17 cellular contexts compared by ENCODE assay signal in genomic region chr4:188016754-188017153, GRCh38. TPM values are rescaled to one million over a fixed set of nuclear protein-coding genes. Genes with fewer than 3 reads are reported as not detected.
DNase-seq lines count a peak whose midpoint lies in the region; TF ChIP-seq lines count a peak whose summit lies in the region.
"Had no signal": no experiment of that assay in that cellular context is flagged by ENCODE, and none has a peak within 500 bp of the region (broad histone marks: within the 10 kb centered on the region; RNA-seq: fewer than 3 reads in every experiment).

No MANE protein-coding gene starts in this region.

- H2BK15ac ChIP-seq in H9 (ENCODE audit: low read depth, low read length) (no peak overlapping the region), neuronal stem cell (ENCODE audit: low read length) (no peak overlapping the region)

- no peak overlapping the region for H4K8ac ChIP-seq in H9 (replicated peaks; ENCODE audit: insufficient read length, low read depth, low read length)
- H4K8ac ChIP-seq in neuronal stem cell (ENCODE audit: low read depth, low read length) = no peak overlapping the region

- no peak overlapping the region for H3K14ac ChIP-seq in H9 (ENCODE audit: insufficient read depth, low read length)
- no peak overlapping the region for H3K14ac ChIP-seq in neuronal stem cell (ENCODE audit: low read length)

- H3K4me3 Mint-ChIP-seq in H9 = peak overlapping the region in 1 of 2 experiments; percentile 3; a peak in 3 of 5 replicates

- H2BK12ac ChIP-seq in H9 (ENCODE audit: insufficient read length, low read depth, low read length) = no peak overlapping the region
- no peak overlapping the region for H2BK12ac ChIP-seq in neuronal stem cell (ENCODE audit: low read length)

- no peak overlapping the region for H3K18ac ChIP-seq in H9 (ENCODE audit: insufficient read length, low read depth, low read length)
- H3K18ac ChIP-seq in neuronal stem cell (ENCODE audit: low read length) = peak overlapping the region; percentile 35

- no peak overlapping the region for H3K27ac ChIP-seq in H9 (ENCODE audit: insufficient read length, low read depth, low read length)
- no peak overlapping the region for H3K27ac ChIP-seq in neuronal stem cell (replicated peaks; ENCODE audit: low read length)
- H3K27ac ChIP-seq in A673 (ENCODE audit: low read depth, low read length, poor library complexity, severe bottlenecking) = no peak overlapping the region

- no peaks in the 10 kb centered on the region; the same call in 1 of the 2 replicates for H3K4me1 ChIP-seq in H9 (ENCODE audit: insufficient read depth, low read length)
- peaks cover 0 to 3% of the 10 kb centered on the region in 2 donors for H3K4me1 ChIP-seq in neuronal stem cell (ENCODE audit: control insufficient read depth in 2 of 2, insufficient read depth in 1 of 2, low read depth in 1 of 2, low read length in 2 of 2)
- H3K4me1 ChIP-seq in A673 (ENCODE audit: insufficient read depth, low read length, poor library complexity, severe bottlenecking) = peaks cover 11% of the 10 kb centered on the region

- H3K9ac ChIP-seq in H9 (ENCODE audit: extremely low read depth, insufficient read length, low read length) (no peak overlapping the region), neuronal stem cell (ENCODE audit: low read depth, low read length, poor library complexity) (no peak overlapping the region)

- H2BK120ac ChIP-seq in H9 (ENCODE audit: low read depth, low read length, poor library complexity, severe bottlenecking) (no peak overlapping the region), neuronal stem cell (ENCODE audit: low read depth, low read length) (no peak overlapping the region)

- H3K36me3 ChIP-seq in neuronal stem cell (replicated peaks in 1 of 2; ENCODE audit: control insufficient read depth in 2 of 2, insufficient read depth in 2 of 2, low read length in 2 of 2) = no peaks in the 10 kb centered on the region
- H3K36me3 ChIP-seq in A673 (ENCODE audit: insufficient read depth, low read length, poor library complexity, severe bottlenecking) = no peaks in the 10 kb centered on the region

- H3K9me3 ChIP-seq in H9 (ENCODE audit: control insufficient read depth, low read depth, low read length) (no peaks in the 10 kb centered on the region), neuronal stem cell (replicated peaks in 1 of 2; ENCODE audit: control insufficient read depth in 2 of 2, insufficient read depth in 1 of 2, low read depth in 1 of 2, low read length in 2 of 2) (no peaks in the 10 kb centered on the region), A673 (ENCODE audit: low read depth, low read length, poor library complexity, severe bottlenecking) (no peaks in the 10 kb centered on the region)

- no peak overlapping the region for H3K56ac ChIP-seq in H9 (ENCODE audit: insufficient read length, low read depth, low read length)

- peak overlapping the region; percentile 3 to 29 (median 15); a peak in 6 of 7 replicates for H3K27ac Mint-ChIP-seq in H9

- CTCF ChIA-PET in A673 (lab: Charles Lee) = no interaction called here

- peaks cover 40 to 43% of the 10 kb centered on the region in 2 experiments for H3K4me1 Mint-ChIP-seq in H9

- no peaks in the 10 kb centered on the region for H3K23me2 ChIP-seq in H9 (ENCODE audit: insufficient read length, low read depth, low read length, poor library complexity, severe bottlenecking)

- H2BK5ac ChIP-seq in H9 (ENCODE audit: insufficient read length, low read length) = no peak overlapping the region
- H2BK5ac ChIP-seq in neuronal stem cell (ENCODE audit: low read length) = no peak overlapping the region

- no peaks in the 10 kb centered on the region for H3K79me2 ChIP-seq in H9 (ENCODE audit: insufficient read depth, low read length)

- H3K23ac ChIP-seq in H9 (ENCODE audit: insufficient read length, low read depth, low read length) (no peak overlapping the region), neuronal stem cell (ENCODE audit: low read depth, low read length, poor library complexity) (no peak overlapping the region)

- BruUV-seq in A673 (replicated peaks; lab: Mats Ljungman, UMichigan) = no TSS peak

- no peak for TF ChIP-seq CTCF in H9 (conservative IDR thresholded peaks at IDR 0.05)
- TF ChIP-seq CTCF in A673 (conservative IDR thresholded peaks at IDR 0.05; ENCODE audit: low read depth, low read length) = no peak

- H3T11ph ChIP-seq in H9 (ENCODE audit: low read length) = no peak overlapping the region

- H3K27me3 ChIP-seq in H9 (ENCODE audit: insufficient read depth, low read length) (no peaks in the 10 kb centered on the region), neuronal stem cell (ENCODE audit: control insufficient read depth in 3 of 3, insufficient read depth in 3 of 3, low read depth in 1 of 3, low read length in 3 of 3) (no peaks in the 10 kb centered on the region), A673 (replicated peaks; ENCODE audit: insufficient read depth, low read depth, low read length, poor library complexity) (no peaks in the 10 kb centered on the region)

- H3K36me3 Mint-ChIP-seq in H9 (ENCODE audit: insufficient read depth in 1 of 3, low read depth in 3 of 3) = peaks cover under 1 to 10% (median 9%) of the 10 kb centered on the region in 3 experiments; a peak in 4 of 7 replicates

- H2AK5ac ChIP-seq in H9 (ENCODE audit: insufficient read length, low read length) (no peak overlapping the region), neuronal stem cell (ENCODE audit: low read depth, low read length) (no peak overlapping the region)

- no peak overlapping the region for H3K4me2 ChIP-seq in H9 (ENCODE audit: insufficient read depth, insufficient read length, low read length)
- peak overlapping the region; percentile 4 for H3K4me2 ChIP-seq in neuronal stem cell (ENCODE audit: insufficient read depth, low read length, poor library complexity, severe bottlenecking)

- H2BK20ac ChIP-seq in H9 (ENCODE audit: low read depth, low read length, poor library complexity, severe bottlenecking) = no peak overlapping the region

- H3K27me3 Mint-ChIP-seq in H9 (ENCODE audit: low read depth) = no peaks in the 10 kb centered on the region

- peak; percentile 74 for DNase-seq in H9
- DNase-seq in amniotic epithelial cell (ENCODE audit: low read depth) = peak; percentile 11
- peak; percentile 60 for DNase-seq in iPS-NIHi7 (ENCODE audit: extremely low spot score)
- no peak for DNase-seq in neuronal stem cell (ENCODE audit: low spot score)
- no peak for DNase-seq in ureter (ENCODE audit: low spot score)
- DNase-seq in A673 (ENCODE audit: low spot score) = no peak
- no peak for DNase-seq in NCI-H1436 (lab: John Stamatoyannopoulos, UW)
- DNase-seq in cardiac septum (ENCODE audit: low spot score) = no peak
- DNase-seq: ACHN, AML-193, COR-L47, DMS53, KBM-7, NCI-H1436 treated with DMSO at 0.1 percent for 48 hours, NCI-H2029 treated with DMSO at 0.1 percent for 48 hours, NCI-H510A treated with DMSO at 0.1 percent for 48 hours had no signal

- H3K4ac ChIP-seq in H9 (ENCODE audit: low read depth, low read length) (no peak overlapping the region), neuronal stem cell (ENCODE audit: low read length) (no peak overlapping the region)

- peaks cover 1 to 4% of the 10 kb centered on the region in 2 experiments; a peak in 2 of 5 replicates for H3K9me3 Mint-ChIP-seq in H9

- intact Hi-C loops in A673 (cut with micrococcal nuclease; ENCODE audit: unreplicated experiment) (no loop called here), cardiac septum (cut with DNase I) (no loop called here)

- H3K79me1 ChIP-seq in H9 (ENCODE audit: insufficient read depth, low read depth, low read length, poor library complexity, severe bottlenecking) (no peaks in the 10 kb centered on the region), neuronal stem cell (ENCODE audit: low read depth, low read length) (no peaks in the 10 kb centered on the region)

- no peak overlapping the region for H4K91ac ChIP-seq in H9 (ENCODE audit: insufficient read length, low read depth, low read length)
- H4K91ac ChIP-seq in neuronal stem cell (ENCODE audit: low read depth, low read length, poor library complexity) = no peak overlapping the region

- H4K5ac ChIP-seq in H9 (ENCODE audit: insufficient read length, low read depth, low read length) = no peak overlapping the region

- no peak overlapping the region for H2AFZ ChIP-seq in H9 (ENCODE audit: low read length)
- no peak overlapping the region for H2AFZ ChIP-seq in neuronal stem cell (ENCODE audit: low read length)

- WGBS in H9 (ENCODE audit: extremely low coverage, insufficient read length, low lambda C conversion rate) = no CpG with 5 or more reads among the region's 7 CpGs
- WGBS in neuronal stem cell (ENCODE audit: extremely low coverage in 2 of 2, insufficient read length in 2 of 2, insufficient replicate concordance in 1 of 2), 2 donors = no CpG with 5 or more reads among the region's 7 CpGs

- H4K20me1 ChIP-seq in H9 (ENCODE audit: control insufficient read depth, insufficient read depth, insufficient read length) = no peaks in the 10 kb centered on the region

- POLR2A ChIA-PET in A673 (lab: Charles Lee; ENCODE audit: low non-redundant PET) = no interaction called here

- H3K4me3 ChIP-seq in neuronal stem cell (ENCODE audit: low read length in 2 of 2) = no peak overlapping the region
- H3K4me3 ChIP-seq in A673 (ENCODE audit: low read depth, low read length, poor library complexity, severe bottlenecking) = no peak overlapping the region

RNA-seq across cellular contexts. Expression of gene ZFP42, which starts 21.2 kb away (rescaled TPM):
- total RNA-seq in H9 (2021) = 191 and 193 TPM in 2 replicates
- 4.2 TPM for polyA plus RNA-seq in neuronal stem cell (2013, experiment 1 of 2)
- polyA plus RNA-seq in neuronal stem cell (2013, experiment 2 of 2) = 4.3 TPM
- total RNA-seq in ureter = 0.23 TPM
- total RNA-seq in A673 (2021) = not detected in 2 replicates
- total RNA-seq in cardiac septum = not detected
- total RNA-seq: Right ventricle myocardium inferior had no signal

Comparison
In these comparisons a context has a peak if more than half of its experiments do, and no peak if none do; other contexts are left out.
1. DNase-seq: peak in H9 (single experiment), amniotic epithelial cell (single experiment) and iPS-NIHi7 (single experiment); none in neuronal stem cell (single experiment), ureter (single experiment), A673 (single experiment), NCI-H1436 (single experiment) and cardiac septum (single experiment).
2. RNA of gene ZFP42, which starts 21.2 kb away (total RNA-seq): 191 to 193 TPM in H9; 0.23 TPM in ureter (single experiment), not detected in A673 and not detected in cardiac septum (single experiment); every median in the first group is over 100 times any median in the second.